Comparison of ENCODE assay signal across 40 cellular contexts in genomic region chr17:3469529-3469928, GRCh38. TPM values are rescaled to one million over a fixed set of nuclear protein-coding genes. Genes with fewer than 3 reads are reported as not detected.
"Had no signal": no experiment of that assay in that cellular context is flagged by ENCODE, and none has a peak within 500 bp of the region (broad histone marks: within the 10 kb centered on the region; RNA-seq: fewer than 3 reads in every experiment).

No MANE protein-coding gene starts in this region.

- ATAC-seq: activated naive CD4-positive, alpha-beta T cell treated with anti-CD3 and anti-CD28 coated beads, Interleukin-2, amount 50 U/mL, for 72 hours; activated naive CD8-positive, alpha-beta T cell treated with anti-CD3 and anti-CD28 coated beads, Interleukin-2, amount 50 U/mL, for 24 hours; activated T-cell treated with anti-CD3 and anti-CD28 coated beads, Interleukin-2, amount 50 U/mL, for 4 hours; activated T-cell treated with anti-CD3 and anti-CD28 coated beads, Interleukin-2, amount 50 U/mL, for 72 hours; activated T-helper 17 cell treated with anti-CD3 and anti-CD28 coated beads, Interleukin-2, amount 50 U/mL, for 72 hours; body of pancreas had no signal

- H3K27ac ChIP-seq: adrenal gland, ascending aorta, body of pancreas, brain microvascular endothelial cell, breast epithelium, cardiac muscle cell had no signal

- H3K4me3 ChIP-seq: adrenal gland, ascending aorta, body of pancreas, breast epithelium, cardiac muscle cell had no signal

- H3K27me3 ChIP-seq: adrenal gland, ascending aorta, body of pancreas, brain microvascular endothelial cell, breast epithelium, cardiac muscle cell had no signal

- H3K4me1 ChIP-seq: adrenal gland, ascending aorta, breast epithelium had no signal

- H3K36me3 ChIP-seq: adrenal gland, ascending aorta, brain microvascular endothelial cell, breast epithelium, cardiac muscle cell had no signal

- H3K9me3 ChIP-seq: adrenal gland, ascending aorta, body of pancreas, breast epithelium had no signal

- DNase-seq: activated effector memory CD4-positive, alpha-beta T cell treated with anti-CD3 and anti-CD28 coated beads, Interleukin-2, amount 50 U/mL, for 16 hours; activated effector memory CD4-positive, alpha-beta T cell treated with Interleukin-2 at 50 U/mL for 16 hours; activated gamma-delta T cell; activated gamma-delta T cell treated with Interleukin-2 at 50 U/mL for 16 hours; activated naive CD4-positive, alpha-beta T cell; activated naive CD4-positive, alpha-beta T cell treated with anti-CD3 and anti-CD28 coated beads for 36 hours; activated naive CD4-positive, alpha-beta T cell treated with anti-CD3 and anti-CD28 coated beads, Interleukin-2, amount 10 ng/mL, durations not matched to agents 7 days and 5 days; activated naive CD4-positive, alpha-beta T cell treated with anti-CD3 and anti-CD28 coated beads, Interleukin-2, amount 50 U/mL, for 16 hours; activated naive CD4-positive, alpha-beta T cell treated with Interleukin-2 at 50 U/mL for 16 hours; activated naive CD8-positive, alpha-beta T cell treated with anti-CD3 and anti-CD28 coated beads for 36 hours; activated naive CD8-positive, alpha-beta T cell treated with anti-CD3 and anti-CD28 coated beads, Interleukin-2, amount 10 ng/mL, durations not matched to agents 7 days and 5 days; activated naive CD8-positive, alpha-beta T cell treated with anti-CD3 and anti-CD28 coated beads, Interleukin-2, amount 50 U/mL, for 24 hours; activated T-cell treated with anti-CD3 and anti-CD28 coated beads, Interleukin-2, amount 50 U/mL, for 1 hour; activated T-cell treated with anti-CD3 and anti-CD28 coated beads, Interleukin-2, amount 50 U/mL, for 24 hours; activated T-cell treated with anti-CD3 and anti-CD28 coated beads, Interleukin-2, amount 50 U/mL, for 4 hours; activated T-cell treated with anti-CD3 and anti-CD28 coated beads, Interleukin-2, amount 50 U/mL, for 48 hours; activated T-cell treated with anti-CD3 and anti-CD28 coated beads, Interleukin-2, amount 50 U/mL, for 72 hours; adrenal gland; amniotic stem cell; amygdala; anterior cingulate cortex; aorta; body of pancreas; brain microvascular endothelial cell; caudate nucleus; central memory CD4-positive, alpha-beta T cell; cerebellar nuclear complex had no signal

- FAIRE-seq: astrocyte, bronchial epithelial cell had no signal

RNA-seq across cellular contexts. Expression of gene SPATA22, which starts 2.1 kb away (rescaled TPM):
- total RNA-seq: activated naive CD4-positive, alpha-beta T cell treated with anti-CD3 and anti-CD28 coated beads for 36 hours; activated naive CD4-positive, alpha-beta T cell treated with anti-CD3 and anti-CD28 coated beads, Interleukin-2, amount 50 U/mL, for 72 hours; activated T-cell treated with anti-CD3 and anti-CD28 coated beads, Interleukin-2, amount 50 U/mL, for 4 hours; activated T-helper 1 cell treated with anti-CD3 and anti-CD28 coated beads, Interleukin-12 subunit alpha, Interleukin-12 subunit beta, Interleukin-2, Interleukin-4 antibody, amounts not matched to agents 30 ng/mL and 10 ng/mL and 1 ng/mL, durations not matched to agents 14 hours and 24 hours and 36 hours; activated T-helper 17 cell treated with anti-CD3 and anti-CD28 coated beads, Interleukin-2, amount 50 U/mL, for 72 hours; activated T-helper 2 cell treated with anti-CD3 and anti-CD28 coated beads, Interferon-gamma antibody, Interleukin-2, Interleukin-4, amounts not matched to agents 10 μg/mL and 5 μg/mL and 100 μg/mL, durations not matched to agents 14 hours and 24 hours and 36 hours; ascending aorta; astrocyte; body of pancreas; bronchial epithelial cell; cardiac muscle cell; cardiac septum; chondrocyte had no signal
- polyA plus RNA-seq: cardiac muscle cell had no signal

RNA-seq across cellular contexts. Expression of gene ASPA, which starts 6.3 kb away (rescaled TPM):
- total RNA-seq: activated naive CD8-positive, alpha-beta T cell treated with anti-CD3 and anti-CD28 coated beads for 36 hours; activated naive CD8-positive, alpha-beta T cell treated with anti-CD3 and anti-CD28 coated beads, Interleukin-2, amount 10 ng/mL, durations not matched to agents 7 days and 5 days; activated T-cell treated with anti-CD3 and anti-CD28 coated beads, Interleukin-2, amount 50 U/mL, for 4 hours; activated T-helper 1 cell treated with anti-CD3 and anti-CD28 coated beads, Interleukin-12 subunit alpha, Interleukin-12 subunit beta, Interleukin-2, Interleukin-4 antibody, amounts not matched to agents 30 ng/mL and 10 ng/mL and 1 ng/mL, durations not matched to agents 14 hours and 24 hours and 36 hours; activated T-helper 2 cell treated with anti-CD3 and anti-CD28 coated beads, Interferon-gamma antibody, Interleukin-2, Interleukin-4, amounts not matched to agents 10 μg/mL and 5 μg/mL and 100 μg/mL, durations not matched to agents 14 hours and 24 hours and 36 hours; astrocyte; bronchial epithelial cell; cardiac muscle cell; chondrocyte had no signal
- polyA plus RNA-seq: cardiac muscle cell had no signal

RNA-seq across cellular contexts. Expression of gene OR1E2, which starts 35.9 kb away (rescaled TPM):
- total RNA-seq: activated naive CD4-positive, alpha-beta T cell treated with anti-CD3 and anti-CD28 coated beads for 36 hours; activated naive CD4-positive, alpha-beta T cell treated with anti-CD3 and anti-CD28 coated beads, Interleukin-2, amount 50 U/mL, for 72 hours; activated naive CD8-positive, alpha-beta T cell treated with anti-CD3 and anti-CD28 coated beads for 36 hours; activated naive CD8-positive, alpha-beta T cell treated with anti-CD3 and anti-CD28 coated beads, Interleukin-2, amount 10 ng/mL, durations not matched to agents 7 days and 5 days; activated T-cell treated with anti-CD3 and anti-CD28 coated beads, Interleukin-2, amount 50 U/mL, for 4 hours; activated T-cell treated with anti-CD3 and anti-CD28 coated beads, Interleukin-2, amount 50 U/mL, for 72 hours; activated T-helper 1 cell treated with anti-CD3 and anti-CD28 coated beads, Interleukin-12 subunit alpha, Interleukin-12 subunit beta, Interleukin-2, Interleukin-4 antibody, amounts not matched to agents 30 ng/mL and 10 ng/mL and 1 ng/mL, durations not matched to agents 14 hours and 24 hours and 36 hours; activated T-helper 17 cell treated with anti-CD3 and anti-CD28 coated beads, Interleukin-2, amount 50 U/mL, for 72 hours; activated T-helper 2 cell treated with anti-CD3 and anti-CD28 coated beads, Interferon-gamma antibody, Interleukin-2, Interleukin-4, amounts not matched to agents 10 μg/mL and 5 μg/mL and 100 μg/mL, durations not matched to agents 14 hours and 24 hours and 36 hours; adrenal gland; aorta; ascending aorta; astrocyte; body of pancreas; breast epithelium; bronchial epithelial cell; cardiac muscle cell; cardiac septum; cerebellum; chondrocyte had no signal
- polyA plus RNA-seq: adrenal gland, aorta, cardiac muscle cell had no signal

RNA-seq across cellular contexts. Expression of gene OR3A3, which starts 58.4 kb away (rescaled TPM):
- total RNA-seq: activated naive CD4-positive, alpha-beta T cell treated with anti-CD3 and anti-CD28 coated beads for 36 hours; activated naive CD4-positive, alpha-beta T cell treated with anti-CD3 and anti-CD28 coated beads, Interleukin-2, amount 50 U/mL, for 72 hours; activated naive CD8-positive, alpha-beta T cell treated with anti-CD3 and anti-CD28 coated beads for 36 hours; activated naive CD8-positive, alpha-beta T cell treated with anti-CD3 and anti-CD28 coated beads, Interleukin-2, amount 10 ng/mL, durations not matched to agents 7 days and 5 days; activated T-cell treated with anti-CD3 and anti-CD28 coated beads, Interleukin-2, amount 50 U/mL, for 4 hours; activated T-cell treated with anti-CD3 and anti-CD28 coated beads, Interleukin-2, amount 50 U/mL, for 72 hours; activated T-helper 1 cell treated with anti-CD3 and anti-CD28 coated beads, Interleukin-12 subunit alpha, Interleukin-12 subunit beta, Interleukin-2, Interleukin-4 antibody, amounts not matched to agents 30 ng/mL and 10 ng/mL and 1 ng/mL, durations not matched to agents 14 hours and 24 hours and 36 hours; activated T-helper 17 cell treated with anti-CD3 and anti-CD28 coated beads, Interleukin-2, amount 50 U/mL, for 72 hours; activated T-helper 2 cell treated with anti-CD3 and anti-CD28 coated beads, Interferon-gamma antibody, Interleukin-2, Interleukin-4, amounts not matched to agents 10 μg/mL and 5 μg/mL and 100 μg/mL, durations not matched to agents 14 hours and 24 hours and 36 hours; adrenal gland; aorta; ascending aorta; astrocyte; body of pancreas; breast epithelium; bronchial epithelial cell; cardiac muscle cell; cardiac septum; cerebellum; chondrocyte had no signal
- polyA plus RNA-seq: adipose tissue, adrenal gland, aorta, cardiac muscle cell had no signal
